1 cellular context compared by ENCODE assay signal in the genomic region with DNA sequence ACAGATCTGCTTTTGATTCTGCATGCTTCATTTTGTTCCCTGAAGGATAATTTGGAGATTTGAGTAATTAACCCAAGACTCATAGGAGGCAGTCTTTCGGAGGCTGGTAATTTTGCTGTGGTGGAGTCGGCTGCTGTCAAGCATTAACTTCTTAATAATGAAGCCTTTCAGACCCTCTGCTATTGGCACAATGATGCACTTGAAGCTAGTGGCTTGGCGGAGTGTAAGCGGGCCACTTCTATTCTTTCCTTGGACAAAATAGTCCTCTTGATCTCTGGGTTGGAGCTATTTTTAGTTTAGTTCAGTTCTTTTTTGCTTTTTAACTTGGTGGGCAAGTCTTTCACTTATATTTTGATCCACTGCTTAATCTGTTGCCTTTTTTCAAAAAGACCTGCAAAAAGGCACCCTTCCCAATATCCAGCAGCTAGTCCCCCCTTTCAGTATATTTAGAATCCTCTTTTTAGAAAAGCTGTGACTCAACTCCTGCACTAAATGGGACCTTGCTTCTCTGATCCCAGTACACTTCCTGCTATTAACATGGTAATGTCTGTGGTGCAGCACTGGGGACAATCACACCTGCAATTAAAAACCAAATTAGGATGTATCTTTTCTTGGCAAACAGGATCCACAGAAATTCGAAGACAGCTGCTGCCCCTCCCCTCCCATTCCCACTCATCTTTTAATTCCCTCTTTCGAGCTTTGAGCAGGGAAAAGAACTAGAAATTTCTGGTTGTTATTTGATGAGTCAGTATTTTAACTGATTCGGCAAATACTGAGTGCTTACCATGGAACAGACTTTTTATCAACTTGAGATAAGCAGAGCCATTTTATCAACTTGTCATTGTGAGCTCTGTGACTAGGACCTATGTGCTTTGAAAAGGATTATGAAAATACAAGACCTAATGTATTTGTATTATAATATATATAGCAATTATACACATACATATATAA.
TF ChIP-seq lines count a peak whose summit lies in the region.

No MANE protein-coding gene starts in this region.

TF ChIP-seq in H1, 55 proteins besides CTCF, POLR2A, EP300 and RAD21:
- no peak for TF ChIP-seq KDM1A (IDR thresholded peaks at IDR 0.05; ENCODE audit: borderline replicate concordance, low read length)
- TF ChIP-seq SIX5 (IDR thresholded peaks at IDR 0.05; ENCODE audit: low read depth, low read length): no peak
- TF ChIP-seq RXRA (IDR thresholded peaks at IDR 0.05; ENCODE audit: insufficient read depth, low read depth, low read length): no peak
- no peak for TF ChIP-seq EZH2 (IDR thresholded peaks at IDR 0.05; ENCODE audit: low read depth, low read length, severe bottlenecking)
- TF ChIP-seq BCL11A (IDR thresholded peaks at IDR 0.05; ENCODE audit: low read depth in 2 of 2, low read length in 2 of 2): no peak
- TF ChIP-seq BACH1 (IDR thresholded peaks at IDR 0.05; ENCODE audit: low read length): 0 out of 2 replicates have a peak, but pooled peaks have one; percentile 11
- peak; percentile 69 for TF ChIP-seq MAFK (IDR thresholded peaks at IDR 0.05; ENCODE audit: low read depth, low read length)
- no peak for TF ChIP-seq SUZ12 (IDR thresholded peaks at IDR 0.05; ENCODE audit: low read length)
- no peak for TF ChIP-seq SP4 (IDR thresholded peaks at IDR 0.05; ENCODE audit: low read length)
- no peak for TF ChIP-seq GTF2F1 (IDR thresholded peaks at IDR 0.05; ENCODE audit: borderline replicate concordance, low read depth, low read length)
- no peak for TF ChIP-seq KDM4A (IDR thresholded peaks at IDR 0.05; ENCODE audit: low read depth, low read length, severe bottlenecking)
